Comparison of ENCODE assay signal across 26 cellular contexts in the genomic region with DNA sequence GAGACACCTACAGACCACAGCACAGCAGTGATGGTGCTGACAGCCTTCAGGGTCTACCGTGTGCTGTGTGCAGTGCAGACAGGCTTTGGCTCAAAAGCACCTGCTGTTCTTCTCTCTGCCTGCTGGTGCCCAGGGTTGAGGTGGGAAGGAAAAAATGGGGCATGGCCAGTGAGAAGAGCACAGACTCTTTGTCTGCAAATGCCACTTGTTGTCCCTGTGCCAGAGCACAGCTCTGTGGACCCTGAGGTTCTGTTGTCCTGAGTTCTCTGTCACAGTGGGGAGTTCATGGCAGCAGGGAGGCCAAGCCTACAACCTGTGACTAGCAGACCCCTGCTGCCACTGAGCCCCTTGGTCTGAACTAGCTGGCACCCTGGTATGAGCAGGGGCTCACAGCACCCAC.
"Had no signal": no experiment of that assay in that cellular context is flagged by ENCODE, and none has a peak within 500 bp of the region (broad histone marks: within the 10 kb centered on the region; RNA-seq: fewer than 3 reads in every experiment).

No MANE protein-coding gene starts in this region.

- H2AFZ ChIP-seq: hepatocyte, parathyroid adenoma had no signal

- DNase-seq: cerebellar nuclear complex; cortex of kidney; effector memory CD8-positive, alpha-beta T cell; foreskin fibroblast; heart left ventricle; kidney; mesenchymal stem cell; mucosa of descending colon; naive B cell; occipital lobe; small intestine; stimulated activated CD4-positive, alpha-beta T cell treated with anti-CD3 and anti-CD28 coated beads, Interleukin-15, amount 100 ng/mL, for 24 hours; stimulated activated CD4-positive, alpha-beta T cell treated with anti-CD3 and anti-CD28 coated beads, Interleukin-2, amount 100 ng/mL, for 48 hours; stimulated activated CD8-positive, alpha-beta memory T cell treated with anti-CD3 and anti-CD28 coated beads, Interleukin-4, amount 100 ng/mL, for 48 hours; stimulated activated naive CD4-positive, alpha-beta T cell treated with Interleukin-2 at 50 U/mL for 16 hours; upper lobe of left lung had no signal

- H3K9ac ChIP-seq: parathyroid adenoma had no signal

- H3K27ac ChIP-seq: gastroesophageal sphincter, heart left ventricle, hepatocyte, parathyroid adenoma, right lobe of liver, thoracic aorta, tibial nerve, upper lobe of left lung had no signal

- H3K27ac Mint-ChIP-seq: effector memory CD8-positive, alpha-beta T cell; mesothelial cell of epicardium; naive B cell; nephron; progenitor cell of endocrine pancreas had no signal

- ATAC-seq: effector memory CD8-positive, alpha-beta T cell; gastroesophageal sphincter; left lobe of liver; mucosa of descending colon; right lobe of liver had no signal

- H3K36me3 ChIP-seq: gastroesophageal sphincter, heart left ventricle, right lobe of liver, thoracic aorta, tibial nerve, upper lobe of left lung had no signal

- H3K4me3 Mint-ChIP-seq: effector memory CD8-positive, alpha-beta T cell; mesothelial cell of epicardium; naive B cell; nephron had no signal

- H3K4me2 ChIP-seq: hepatocyte had no signal

- H3K4me1 ChIP-seq: gastroesophageal sphincter, heart left ventricle, parathyroid adenoma, right lobe of liver, tibial nerve, upper lobe of left lung had no signal

- H3K4me1 Mint-ChIP-seq: mesothelial cell of epicardium, naive B cell, nephron had no signal

- H3K4me3 ChIP-seq: gastroesophageal sphincter, heart left ventricle, hepatocyte, mucosa of descending colon, right lobe of liver, thoracic aorta, tibial nerve, upper lobe of left lung had no signal

- H3K9me3 Mint-ChIP-seq: mesothelial cell of epicardium had no signal

- H3K9me3 ChIP-seq: heart left ventricle, mucosa of descending colon, right lobe of liver, thoracic aorta, upper lobe of left lung had no signal

- H3K27me3 ChIP-seq: hepatocyte, right lobe of liver, tibial nerve had no signal
